Comparison of ENCODE assay signal across 1 cellular context in the genomic region with DNA sequence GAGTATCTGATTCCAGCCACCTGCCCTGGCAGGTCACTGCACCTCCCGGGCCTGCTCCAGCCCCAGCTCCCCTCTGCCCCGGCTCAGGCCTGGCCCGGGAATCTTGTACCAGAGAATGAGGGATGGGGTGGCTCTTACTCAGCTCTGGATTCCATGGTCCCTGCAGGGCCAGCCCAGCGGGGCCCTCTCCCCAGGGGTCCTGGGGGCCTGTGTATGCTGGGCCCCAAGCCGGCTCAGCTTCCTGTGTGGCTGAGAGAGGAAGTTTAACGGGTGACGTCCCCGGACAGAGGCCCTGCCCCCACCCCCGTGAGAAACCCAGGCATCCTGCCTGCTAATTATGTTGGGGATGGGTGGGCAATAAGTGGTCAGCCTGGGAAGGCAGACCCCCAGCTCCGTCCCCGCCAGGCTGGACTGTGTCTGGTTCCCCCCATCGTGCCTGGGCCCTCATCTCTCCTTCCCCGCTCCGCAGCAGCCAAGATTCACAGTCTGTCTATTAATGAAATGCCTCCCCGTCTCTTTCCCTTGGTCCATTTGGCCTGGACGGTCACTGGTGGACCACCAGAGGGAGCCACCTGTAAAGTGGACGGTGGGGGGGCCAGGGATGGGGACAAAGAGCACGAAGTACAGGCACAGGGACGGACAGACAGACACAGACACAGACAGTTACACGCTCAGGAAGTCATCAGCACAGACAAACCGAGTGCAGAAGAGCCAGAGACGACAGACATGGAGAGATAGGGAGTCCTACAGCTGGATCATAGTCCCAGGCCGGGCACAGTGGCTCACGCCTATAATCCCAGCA.
A peak's percentile ranks its signal among the peaks of the same experiment; 100 is the strongest.
TF ChIP-seq lines count a peak whose summit lies in the region.

A gene with protein sequence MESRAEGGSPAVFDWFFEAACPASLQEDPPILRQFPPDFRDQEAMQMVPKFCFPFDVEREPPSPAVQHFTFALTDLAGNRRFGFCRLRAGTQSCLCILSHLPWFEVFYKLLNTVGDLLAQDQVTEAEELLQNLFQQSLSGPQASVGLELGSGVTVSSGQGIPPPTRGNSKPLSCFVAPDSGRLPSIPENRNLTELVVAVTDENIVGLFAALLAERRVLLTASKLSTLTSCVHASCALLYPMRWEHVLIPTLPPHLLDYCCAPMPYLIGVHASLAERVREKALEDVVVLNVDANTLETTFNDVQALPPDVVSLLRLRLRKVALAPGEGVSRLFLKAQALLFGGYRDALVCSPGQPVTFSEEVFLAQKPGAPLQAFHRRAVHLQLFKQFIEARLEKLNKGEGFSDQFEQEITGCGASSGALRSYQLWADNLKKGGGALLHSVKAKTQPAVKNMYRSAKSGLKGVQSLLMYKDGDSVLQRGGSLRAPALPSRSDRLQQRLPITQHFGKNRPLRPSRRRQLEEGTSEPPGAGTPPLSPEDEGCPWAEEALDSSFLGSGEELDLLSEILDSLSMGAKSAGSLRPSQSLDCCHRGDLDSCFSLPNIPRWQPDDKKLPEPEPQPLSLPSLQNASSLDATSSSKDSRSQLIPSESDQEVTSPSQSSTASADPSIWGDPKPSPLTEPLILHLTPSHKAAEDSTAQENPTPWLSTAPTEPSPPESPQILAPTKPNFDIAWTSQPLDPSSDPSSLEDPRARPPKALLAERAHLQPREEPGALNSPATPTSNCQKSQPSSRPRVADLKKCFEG (minus strand): TSS at position 247 of the 802 bp plus-strand sequence. CDS start 92 bp downstream, at position 155.

TF ChIP-seq in HepG2, 621 proteins besides CTCF, POLR2A, EP300 and RAD21 (continued from another document and continues in another):
- TF ChIP-seq ZMYM2 (CRISPR knock-in tag; IDR thresholded peaks at IDR 0.05), result 0 out of 2 replicates have a peak, but pooled peaks have one; percentile 22
- no peak for TF ChIP-seq HCFC1 (IDR thresholded peaks at IDR 0.05; ENCODE audit: low read depth, low read length)
- TF ChIP-seq NFE2 (CRISPR knock-in tag; IDR thresholded peaks at IDR 0.05), result no peak
- TF ChIP-seq ATF7-NPFF (CRISPR knock-in tag; IDR thresholded peaks at IDR 0.05; ENCODE audit: low read depth), result no peak
- no peak for TF ChIP-seq POLR2AphosphoS2 (IDR thresholded peaks at IDR 0.05; ENCODE audit: low read depth, low read length)
- TF ChIP-seq EZH2 (conservative IDR thresholded peaks at IDR 0.05; ENCODE audit: low read depth, low read length), result no peak
- TF ChIP-seq ZNF468 (CRISPR knock-in tag; IDR thresholded peaks at IDR 0.05), result no peak
- TF ChIP-seq ZFP62 (CRISPR knock-in tag; IDR thresholded peaks at IDR 0.05), result no peak
- TF ChIP-seq, protein P1, sequence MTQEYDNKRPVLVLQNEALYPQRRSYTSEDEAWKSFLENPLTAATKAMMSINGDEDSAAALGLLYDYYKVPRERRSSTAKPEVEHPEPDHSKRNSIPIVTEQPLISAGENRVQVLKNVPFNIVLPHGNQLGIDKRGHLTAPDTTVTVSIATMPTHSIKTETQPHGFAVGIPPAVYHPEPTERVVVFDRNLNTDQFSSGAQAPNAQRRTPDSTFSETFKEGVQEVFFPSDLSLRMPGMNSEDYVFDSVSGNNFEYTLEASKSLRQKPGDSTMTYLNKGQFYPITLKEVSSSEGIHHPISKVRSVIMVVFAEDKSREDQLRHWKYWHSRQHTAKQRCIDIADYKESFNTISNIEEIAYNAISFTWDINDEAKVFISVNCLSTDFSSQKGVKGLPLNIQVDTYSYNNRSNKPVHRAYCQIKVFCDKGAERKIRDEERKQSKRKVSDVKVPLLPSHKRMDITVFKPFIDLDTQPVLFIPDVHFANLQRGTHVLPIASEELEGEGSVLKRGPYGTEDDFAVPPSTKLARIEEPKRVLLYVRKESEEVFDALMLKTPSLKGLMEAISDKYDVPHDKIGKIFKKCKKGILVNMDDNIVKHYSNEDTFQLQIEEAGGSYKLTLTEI (CRISPR knock-in tag; conservative IDR thresholded peaks at IDR 0.05), result no peak
- no peak for TF ChIP-seq ZNF160 (CRISPR knock-in tag; IDR thresholded peaks at IDR 0.05)
- TF ChIP-seq RXRB (CRISPR knock-in tag; IDR thresholded peaks at IDR 0.05; ENCODE audit: borderline replicate concordance), result no peak
- TF ChIP-seq REL (CRISPR knock-in tag; conservative IDR thresholded peaks at IDR 0.05), result no peak
- no peak for TF ChIP-seq IRX3 (CRISPR knock-in tag; IDR thresholded peaks at IDR 0.05; ENCODE audit: borderline replicate concordance, low read depth)
- peak; percentile 33; the same call in 1 of the 2 replicates for TF ChIP-seq RFXAP (CRISPR knock-in tag; IDR thresholded peaks at IDR 0.05; ENCODE audit: borderline replicate concordance)
- TF ChIP-seq ZSCAN20 (CRISPR knock-in tag; IDR thresholded peaks at IDR 0.05; ENCODE audit: borderline replicate concordance), result no peak
- TF ChIP-seq SUZ12 (IDR thresholded peaks at IDR 0.05; ENCODE audit: low read depth, low read length), result no peak
- no peak for TF ChIP-seq ZNF558 (CRISPR knock-in tag; IDR thresholded peaks at IDR 0.05; ENCODE audit: borderline replicate concordance)
- no peak for TF ChIP-seq ZNF460 (CRISPR knock-in tag; IDR thresholded peaks at IDR 0.05; ENCODE audit: borderline replicate concordance)
- no peak for TF ChIP-seq SP140L (CRISPR knock-in tag; IDR thresholded peaks at IDR 0.05; ENCODE audit: borderline replicate concordance)
- no peak for TF ChIP-seq ZFP37 (CRISPR knock-in tag; IDR thresholded peaks at IDR 0.05; ENCODE audit: borderline replicate concordance)
- 0 out of 2 replicates have a peak, but pooled peaks have one; percentile 28 for TF ChIP-seq ZNF441 (CRISPR knock-in tag; IDR thresholded peaks at IDR 0.05; ENCODE audit: borderline replicate concordance)
- TF ChIP-seq ZFYVE20 (CRISPR knock-in tag; IDR thresholded peaks at IDR 0.05; ENCODE audit: borderline replicate concordance, low read depth), result no peak
- no peak for TF ChIP-seq PLRG1 (conservative IDR thresholded peaks at IDR 0.05)
- no peak; the same call in 1 of the 2 replicates for TF ChIP-seq ZNF350 (CRISPR knock-in tag; IDR thresholded peaks at IDR 0.05; ENCODE audit: borderline replicate concordance, low read depth)
- TF ChIP-seq, protein P2, sequence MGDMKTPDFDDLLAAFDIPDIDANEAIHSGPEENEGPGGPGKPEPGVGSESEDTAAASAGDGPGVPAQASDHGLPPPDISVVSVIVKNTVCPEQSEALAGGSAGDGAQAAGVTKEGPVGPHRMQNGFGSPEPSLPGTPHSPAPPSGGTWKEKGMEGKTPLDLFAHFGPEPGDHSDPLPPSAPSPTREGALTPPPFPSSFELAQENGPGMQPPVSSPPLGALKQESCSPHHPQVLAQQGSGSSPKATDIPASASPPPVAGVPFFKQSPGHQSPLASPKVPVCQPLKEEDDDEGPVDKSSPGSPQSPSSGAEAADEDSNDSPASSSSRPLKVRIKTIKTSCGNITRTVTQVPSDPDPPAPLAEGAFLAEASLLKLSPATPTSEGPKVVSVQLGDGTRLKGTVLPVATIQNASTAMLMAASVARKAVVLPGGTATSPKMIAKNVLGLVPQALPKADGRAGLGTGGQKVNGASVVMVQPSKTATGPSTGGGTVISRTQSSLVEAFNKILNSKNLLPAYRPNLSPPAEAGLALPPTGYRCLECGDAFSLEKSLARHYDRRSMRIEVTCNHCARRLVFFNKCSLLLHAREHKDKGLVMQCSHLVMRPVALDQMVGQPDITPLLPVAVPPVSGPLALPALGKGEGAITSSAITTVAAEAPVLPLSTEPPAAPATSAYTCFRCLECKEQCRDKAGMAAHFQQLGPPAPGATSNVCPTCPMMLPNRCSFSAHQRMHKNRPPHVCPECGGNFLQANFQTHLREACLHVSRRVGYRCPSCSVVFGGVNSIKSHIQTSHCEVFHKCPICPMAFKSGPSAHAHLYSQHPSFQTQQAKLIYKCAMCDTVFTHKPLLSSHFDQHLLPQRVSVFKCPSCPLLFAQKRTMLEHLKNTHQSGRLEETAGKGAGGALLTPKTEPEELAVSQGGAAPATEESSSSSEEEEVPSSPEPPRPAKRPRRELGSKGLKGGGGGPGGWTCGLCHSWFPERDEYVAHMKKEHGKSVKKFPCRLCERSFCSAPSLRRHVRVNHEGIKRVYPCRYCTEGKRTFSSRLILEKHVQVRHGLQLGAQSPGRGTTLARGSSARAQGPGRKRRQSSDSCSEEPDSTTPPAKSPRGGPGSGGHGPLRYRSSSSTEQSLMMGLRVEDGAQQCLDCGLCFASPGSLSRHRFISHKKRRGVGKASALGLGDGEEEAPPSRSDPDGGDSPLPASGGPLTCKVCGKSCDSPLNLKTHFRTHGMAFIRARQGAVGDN (CRISPR knock-in tag; IDR thresholded peaks at IDR 0.05), result peak; percentile 22
- TF ChIP-seq, protein P3, sequence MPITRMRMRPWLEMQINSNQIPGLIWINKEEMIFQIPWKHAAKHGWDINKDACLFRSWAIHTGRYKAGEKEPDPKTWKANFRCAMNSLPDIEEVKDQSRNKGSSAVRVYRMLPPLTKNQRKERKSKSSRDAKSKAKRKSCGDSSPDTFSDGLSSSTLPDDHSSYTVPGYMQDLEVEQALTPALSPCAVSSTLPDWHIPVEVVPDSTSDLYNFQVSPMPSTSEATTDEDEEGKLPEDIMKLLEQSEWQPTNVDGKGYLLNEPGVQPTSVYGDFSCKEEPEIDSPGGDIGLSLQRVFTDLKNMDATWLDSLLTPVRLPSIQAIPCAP (CRISPR knock-in tag; IDR thresholded peaks at IDR 0.05; ENCODE audit: low read depth), result no peak
- TF ChIP-seq, protein P4, sequence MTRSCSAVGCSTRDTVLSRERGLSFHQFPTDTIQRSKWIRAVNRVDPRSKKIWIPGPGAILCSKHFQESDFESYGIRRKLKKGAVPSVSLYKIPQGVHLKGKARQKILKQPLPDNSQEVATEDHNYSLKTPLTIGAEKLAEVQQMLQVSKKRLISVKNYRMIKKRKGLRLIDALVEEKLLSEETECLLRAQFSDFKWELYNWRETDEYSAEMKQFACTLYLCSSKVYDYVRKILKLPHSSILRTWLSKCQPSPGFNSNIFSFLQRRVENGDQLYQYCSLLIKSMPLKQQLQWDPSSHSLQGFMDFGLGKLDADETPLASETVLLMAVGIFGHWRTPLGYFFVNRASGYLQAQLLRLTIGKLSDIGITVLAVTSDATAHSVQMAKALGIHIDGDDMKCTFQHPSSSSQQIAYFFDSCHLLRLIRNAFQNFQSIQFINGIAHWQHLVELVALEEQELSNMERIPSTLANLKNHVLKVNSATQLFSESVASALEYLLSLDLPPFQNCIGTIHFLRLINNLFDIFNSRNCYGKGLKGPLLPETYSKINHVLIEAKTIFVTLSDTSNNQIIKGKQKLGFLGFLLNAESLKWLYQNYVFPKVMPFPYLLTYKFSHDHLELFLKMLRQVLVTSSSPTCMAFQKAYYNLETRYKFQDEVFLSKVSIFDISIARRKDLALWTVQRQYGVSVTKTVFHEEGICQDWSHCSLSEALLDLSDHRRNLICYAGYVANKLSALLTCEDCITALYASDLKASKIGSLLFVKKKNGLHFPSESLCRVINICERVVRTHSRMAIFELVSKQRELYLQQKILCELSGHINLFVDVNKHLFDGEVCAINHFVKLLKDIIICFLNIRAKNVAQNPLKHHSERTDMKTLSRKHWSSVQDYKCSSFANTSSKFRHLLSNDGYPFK (CRISPR knock-in tag; IDR thresholded peaks at IDR 0.05; ENCODE audit: borderline replicate concordance), result no peak
- TF ChIP-seq RFXANK (CRISPR knock-in tag; IDR thresholded peaks at IDR 0.05), result no peak
- TF ChIP-seq HHEX (CRISPR knock-in tag; IDR thresholded peaks at IDR 0.05), result no peak
- TF ChIP-seq ZNF629 (CRISPR knock-in tag; conservative IDR thresholded peaks at IDR 0.05), result 0 out of 2 replicates have a peak, but pooled peaks have one; percentile 19
- TF ChIP-seq ZNF660 (CRISPR knock-in tag; IDR thresholded peaks at IDR 0.05; ENCODE audit: borderline replicate concordance, low read depth), result no peak
- TF ChIP-seq, protein P5, sequence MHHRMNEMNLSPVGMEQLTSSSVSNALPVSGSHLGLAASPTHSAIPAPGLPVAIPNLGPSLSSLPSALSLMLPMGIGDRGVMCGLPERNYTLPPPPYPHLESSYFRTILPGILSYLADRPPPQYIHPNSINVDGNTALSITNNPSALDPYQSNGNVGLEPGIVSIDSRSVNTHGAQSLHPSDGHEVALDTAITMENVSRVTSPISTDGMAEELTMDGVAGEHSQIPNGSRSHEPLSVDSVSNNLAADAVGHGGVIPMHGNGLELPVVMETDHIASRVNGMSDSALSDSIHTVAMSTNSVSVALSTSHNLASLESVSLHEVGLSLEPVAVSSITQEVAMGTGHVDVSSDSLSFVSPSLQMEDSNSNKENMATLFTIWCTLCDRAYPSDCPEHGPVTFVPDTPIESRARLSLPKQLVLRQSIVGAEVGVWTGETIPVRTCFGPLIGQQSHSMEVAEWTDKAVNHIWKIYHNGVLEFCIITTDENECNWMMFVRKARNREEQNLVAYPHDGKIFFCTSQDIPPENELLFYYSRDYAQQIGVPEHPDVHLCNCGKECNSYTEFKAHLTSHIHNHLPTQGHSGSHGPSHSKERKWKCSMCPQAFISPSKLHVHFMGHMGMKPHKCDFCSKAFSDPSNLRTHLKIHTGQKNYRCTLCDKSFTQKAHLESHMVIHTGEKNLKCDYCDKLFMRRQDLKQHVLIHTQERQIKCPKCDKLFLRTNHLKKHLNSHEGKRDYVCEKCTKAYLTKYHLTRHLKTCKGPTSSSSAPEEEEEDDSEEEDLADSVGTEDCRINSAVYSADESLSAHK (CRISPR knock-in tag; IDR thresholded peaks at IDR 0.05; ENCODE audit: borderline replicate concordance), result no peak
- TF ChIP-seq, protein P6, sequence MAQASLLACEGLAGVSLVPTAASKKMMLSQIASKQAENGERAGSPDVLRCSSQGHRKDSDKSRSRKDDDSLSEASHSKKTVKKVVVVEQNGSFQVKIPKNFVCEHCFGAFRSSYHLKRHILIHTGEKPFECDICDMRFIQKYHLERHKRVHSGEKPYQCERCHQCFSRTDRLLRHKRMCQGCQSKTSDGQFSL (CRISPR knock-in tag; IDR thresholded peaks at IDR 0.05), result peak; percentile 100
- TF ChIP-seq, protein P7, sequence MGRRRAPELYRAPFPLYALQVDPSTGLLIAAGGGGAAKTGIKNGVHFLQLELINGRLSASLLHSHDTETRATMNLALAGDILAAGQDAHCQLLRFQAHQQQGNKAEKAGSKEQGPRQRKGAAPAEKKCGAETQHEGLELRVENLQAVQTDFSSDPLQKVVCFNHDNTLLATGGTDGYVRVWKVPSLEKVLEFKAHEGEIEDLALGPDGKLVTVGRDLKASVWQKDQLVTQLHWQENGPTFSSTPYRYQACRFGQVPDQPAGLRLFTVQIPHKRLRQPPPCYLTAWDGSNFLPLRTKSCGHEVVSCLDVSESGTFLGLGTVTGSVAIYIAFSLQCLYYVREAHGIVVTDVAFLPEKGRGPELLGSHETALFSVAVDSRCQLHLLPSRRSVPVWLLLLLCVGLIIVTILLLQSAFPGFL (CRISPR knock-in tag; IDR thresholded peaks at IDR 0.05), result no peak
- no peak for TF ChIP-seq SMAD1 (CRISPR knock-in tag; IDR thresholded peaks at IDR 0.05; ENCODE audit: borderline replicate concordance, low read depth)
- TF ChIP-seq ZSCAN29 (CRISPR knock-in tag; conservative IDR thresholded peaks at IDR 0.05), result no peak
- TF ChIP-seq ARNTL (CRISPR knock-in tag; IDR thresholded peaks at IDR 0.05), result no peak
- TF ChIP-seq ZNF615 (CRISPR knock-in tag; IDR thresholded peaks at IDR 0.05; ENCODE audit: borderline replicate concordance), result no peak
- no peak for TF ChIP-seq NFATC3 (CRISPR knock-in tag; IDR thresholded peaks at IDR 0.05)
- no peak for TF ChIP-seq ZNF556 (CRISPR knock-in tag; IDR thresholded peaks at IDR 0.05; ENCODE audit: borderline replicate concordance)
- TF ChIP-seq, protein P8, sequence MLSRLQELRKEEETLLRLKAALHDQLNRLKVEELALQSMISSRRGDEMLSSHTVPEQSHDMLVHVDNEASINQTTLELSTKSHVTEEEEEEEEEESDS (CRISPR knock-in tag; IDR thresholded peaks at IDR 0.05; ENCODE audit: borderline replicate concordance), result no peak
- no peak for TF ChIP-seq ZNF883 (CRISPR knock-in tag; IDR thresholded peaks at IDR 0.05; ENCODE audit: not compliant biosample characterization)
